ENCODE assay signal across 21 cellular contexts in the genomic region with DNA sequence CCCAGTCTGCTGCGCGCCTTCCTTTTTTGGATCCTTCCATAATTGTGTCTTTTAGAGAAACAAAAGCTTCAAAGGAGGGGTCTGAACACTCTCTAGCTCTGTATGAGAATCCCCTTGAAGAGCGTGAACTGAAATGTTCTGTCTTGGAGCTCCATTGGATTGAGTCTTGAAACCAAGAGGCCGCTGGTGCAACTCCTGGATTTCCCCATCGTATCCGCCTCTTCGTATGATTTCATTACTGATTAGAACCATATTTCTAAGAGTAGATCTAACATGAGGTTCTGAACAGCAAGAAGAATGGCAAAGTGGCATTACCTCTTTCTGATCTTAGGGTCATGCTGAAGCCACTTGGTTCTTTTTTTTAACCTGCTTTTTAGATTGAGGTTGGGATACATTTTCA. TPM values are rescaled to one million over a fixed set of nuclear protein-coding genes. Genes with fewer than 3 reads are reported as not detected.
DNase-seq lines count a peak whose midpoint lies in the region; ATAC-seq and TF ChIP-seq lines count a peak whose summit lies in the region.
"Had no signal": no experiment of that assay in that cellular context is flagged by ENCODE, and none has a peak within 500 bp of the region (broad histone marks: within the 10 kb centered on the region; RNA-seq: fewer than 3 reads in every experiment).

No MANE protein-coding gene starts in this region.

- H3K27me3 ChIP-seq in GM23248 (replicated peaks; ENCODE audit: insufficient read depth) (no peaks in the 10 kb centered on the region), PC-3 (ENCODE audit: low read length) (no peaks in the 10 kb centered on the region), neuronal stem cell (ENCODE audit: control insufficient read depth in 3 of 3, insufficient read depth in 3 of 3, low read depth in 1 of 3, low read length in 3 of 3) (no peaks in the 10 kb centered on the region)

- H3K4me2 ChIP-seq in GM23248 (ENCODE audit: unreplicated experiment) (peak overlapping the region; percentile 29), PC-3 (ENCODE audit: low read length) (no peak overlapping the region), neuronal stem cell (ENCODE audit: insufficient read depth, low read length, poor library complexity, severe bottlenecking) (no peak overlapping the region)

- no peak overlapping the region for H4K91ac ChIP-seq in neuronal stem cell (ENCODE audit: low read depth, low read length, poor library complexity)

- no peak overlapping the region for H2BK12ac ChIP-seq in neuronal stem cell (ENCODE audit: low read length)

- H3K4me1 ChIP-seq in GM23248 (ENCODE audit: insufficient read depth) (peaks cover 27% of the 10 kb centered on the region), PC-3 (ENCODE audit: insufficient read depth, low read length) (peaks cover 16% of the 10 kb centered on the region), neuronal stem cell (ENCODE audit: control insufficient read depth in 2 of 2, insufficient read depth in 1 of 2, low read depth in 1 of 2, low read length in 2 of 2) (peaks cover 8 to 12% of the 10 kb centered on the region in 2 donors)

- H2BK120ac ChIP-seq in neuronal stem cell (ENCODE audit: low read depth, low read length), result no peak overlapping the region

- H3K9me3 ChIP-seq in GM23248 (ENCODE audit: low read depth), result no peaks in the 10 kb centered on the region
- H3K9me3 ChIP-seq in PC-3 (ENCODE audit: low read length), result no peaks in the 10 kb centered on the region
- H3K9me3 ChIP-seq in neuronal stem cell (replicated peaks in 1 of 2; ENCODE audit: control insufficient read depth in 2 of 2, insufficient read depth in 1 of 2, low read depth in 1 of 2, low read length in 2 of 2), result peaks cover 1 to 18% of the 10 kb centered on the region in 2 donors
- H3K9me3 ChIP-seq: HAP-1 had no signal

- H3F3A ChIP-seq in GM23248 (ENCODE audit: insufficient read depth), result peaks cover 13% of the 10 kb centered on the region; the same call in 1 of the 2 replicates
- H3F3A ChIP-seq in PC-3 (ENCODE audit: low read length, unreplicated experiment), result no peaks in the 10 kb centered on the region

- BruUV-seq in PC-3 (replicated peaks; lab: Mats Ljungman, UMichigan), result no TSS peak

- no peak overlapping the region for H3K23ac ChIP-seq in neuronal stem cell (ENCODE audit: low read depth, low read length, poor library complexity)

- H3K79me2 ChIP-seq in GM23248 (ENCODE audit: insufficient read depth), result no peaks in the 10 kb centered on the region
- H3K79me2 ChIP-seq in PC-3 (ENCODE audit: low read length), result no peaks in the 10 kb centered on the region

- no peak overlapping the region for H4K8ac ChIP-seq in neuronal stem cell (ENCODE audit: low read depth, low read length)

- POLR2A ChIA-PET in PC-3 (lab: Charles Lee; ENCODE audit: unreplicated experiment), result no interaction called here

- ATAC-seq in PC-3 (no peak), GM19467 (IDR thresholded peaks at IDR 0.05; ENCODE audit: unreplicated experiment) (no peak)
- ATAC-seq: K562 had no signal

- H2AFZ ChIP-seq in GM23248, result peak overlapping the region; percentile 64; the same call in 1 of the 2 replicates
- no peak overlapping the region for H2AFZ ChIP-seq in PC-3 (ENCODE audit: low read length)
- peak overlapping the region; percentile 66 for H2AFZ ChIP-seq in neuronal stem cell (ENCODE audit: low read length)
- H2AFZ ChIP-seq: PC-9 had no signal

- H3K9ac ChIP-seq in GM23248 (no peak overlapping the region), PC-3 (ENCODE audit: low read length) (no peak overlapping the region), neuronal stem cell (ENCODE audit: low read depth, low read length, poor library complexity) (no peak overlapping the region)

- no peaks in the 10 kb centered on the region for H3K36me3 ChIP-seq in GM23248 (ENCODE audit: low read depth)
- no peaks in the 10 kb centered on the region for H3K36me3 ChIP-seq in PC-3 (ENCODE audit: low read depth, low read length)
- H3K36me3 ChIP-seq in neuronal stem cell (replicated peaks in 1 of 2; ENCODE audit: control insufficient read depth in 2 of 2, insufficient read depth in 2 of 2, low read length in 2 of 2), result no peaks in the 10 kb centered on the region
- H3K36me3 ChIP-seq: HAP-1 had no signal

- no peaks in the 10 kb centered on the region for H3K79me1 ChIP-seq in neuronal stem cell (ENCODE audit: low read depth, low read length)

- no peak overlapping the region for H2AK5ac ChIP-seq in neuronal stem cell (ENCODE audit: low read depth, low read length)

- TF ChIP-seq CTCF in PC-3 (conservative IDR thresholded peaks at IDR 0.05; ENCODE audit: low read depth, low read length), result no peak

- H3K14ac ChIP-seq in neuronal stem cell (ENCODE audit: low read length), result no peak overlapping the region

- DNase-seq in GM23248, result no peak
- no peak for DNase-seq in PC-3
- DNase-seq in fibroblast of peridontal ligament (ENCODE audit: extremely low read depth), result peak; percentile 22
- DNase-seq in neuronal stem cell (ENCODE audit: low spot score), result no peak
- no peak for DNase-seq in kidney glomerular epithelial cell (lab: John Stamatoyannopoulos, UW)
- no peak for DNase-seq in NOMO-1 treated with DMSO at 0.1 percent for 48 hours (lab: John Stamatoyannopoulos, UW; ENCODE audit: unreplicated experiment)
- no peak for DNase-seq in NCI-H1048 (lab: John Stamatoyannopoulos, UW)
- DNase-seq: CD4-positive, CD25-positive, alpha-beta regulatory T cell; COR-L47; DMS 273 treated with DMSO at 0.1 percent for 48 hours; DND-41; NCI-H1105 treated with DMSO at 0.1 percent for 48 hours; NCI-H1694 treated with DMSO at 0.1 percent for 48 hours; NCI-H510A treated with DMSO at 0.1 percent for 48 hours; NCI-H774; SIG-M5 had no signal

- intact Hi-C loops in PC-3 (cut with micrococcal nuclease), result no loop called here

- H3K27ac ChIP-seq in GM23248 (peak overlapping the region; percentile 54), PC-3 (ENCODE audit: low read length) (0 out of 2 replicates have a peak overlapping the region, but pooled peaks have one; percentile 16), neuronal stem cell (replicated peaks; ENCODE audit: low read length) (peak overlapping the region; percentile 50)
- H3K27ac ChIP-seq: PC-9, RWPE1 had no signal

- no peak overlapping the region for H3K4me3 ChIP-seq in GM23248
- H3K4me3 ChIP-seq in PC-3 (ENCODE audit: low read length), result no peak overlapping the region
- H3K4me3 ChIP-seq in neuronal stem cell (ENCODE audit: low read length in 2 of 2), result no peak overlapping the region
- H3K4me3 ChIP-seq: HAP-1, K562, PC-9 had no signal

- H2BK15ac ChIP-seq in neuronal stem cell (ENCODE audit: low read length), result no peak overlapping the region

- 93 to 97% methylated on average over 7 of the region's 7 CpGs for WGBS in GM23248 (ENCODE audit: low coverage in 1 of 2, low lambda C conversion rate in 2 of 2, missing lambda C conversion rate in 2 of 2), 2 experiments
- WGBS in neuronal stem cell (ENCODE audit: extremely low coverage in 2 of 2, insufficient read length in 2 of 2, insufficient replicate concordance in 1 of 2), 2 donors, result no CpG with 5 or more reads among the region's 7 CpGs

- no peak overlapping the region for H2BK5ac ChIP-seq in neuronal stem cell (ENCODE audit: low read length)

- no peaks in the 10 kb centered on the region for H3K9me2 ChIP-seq in GM23248 (ENCODE audit: insufficient read depth)
- H3K9me2 ChIP-seq in PC-3 (replicated peaks; ENCODE audit: low read length), result no peaks in the 10 kb centered on the region

- CTCF ChIA-PET in PC-3 (lab: Charles Lee), result no interaction called here

- no peak overlapping the region for H3K18ac ChIP-seq in neuronal stem cell (ENCODE audit: low read length)

- no peaks in the 10 kb centered on the region for H4K20me1 ChIP-seq in GM23248 (ENCODE audit: insufficient read depth)
- H4K20me1 ChIP-seq in PC-3 (ENCODE audit: low read length), result no peaks in the 10 kb centered on the region

- in situ Hi-C loops in GM23248 (cut with MboI), result no loop called here

- no peak overlapping the region for H3K4ac ChIP-seq in neuronal stem cell (ENCODE audit: low read length)

RNA-seq across cellular contexts. Expression of a gene that starts 31.4 kb away (rescaled TPM):
- 9.0 and 36.7 TPM in 2 replicates for total RNA-seq in GM23248 (2014; rRNA removed; shearing (Covaris generic))
- 5.6 and 6.9 TPM in 2 replicates for polyA plus RNA-seq in GM23248 (2016; fragmentation: Nextera tagmentation; extraction: Ambion mirVana)
- 18.3 and 19.9 TPM in 2 replicates for total RNA-seq in PC-3 (2014; rRNA removed)
- polyA plus RNA-seq in neuronal stem cell (2013, experiment 1 of 2), result 7.6 TPM
- polyA plus RNA-seq in neuronal stem cell (2013, experiment 2 of 2), result 7.4 TPM
- total RNA-seq: CD4-positive, CD25-positive, alpha-beta regulatory T cell had no signal
